ENCODE assay signal across 9 cellular contexts in the genomic region with DNA sequence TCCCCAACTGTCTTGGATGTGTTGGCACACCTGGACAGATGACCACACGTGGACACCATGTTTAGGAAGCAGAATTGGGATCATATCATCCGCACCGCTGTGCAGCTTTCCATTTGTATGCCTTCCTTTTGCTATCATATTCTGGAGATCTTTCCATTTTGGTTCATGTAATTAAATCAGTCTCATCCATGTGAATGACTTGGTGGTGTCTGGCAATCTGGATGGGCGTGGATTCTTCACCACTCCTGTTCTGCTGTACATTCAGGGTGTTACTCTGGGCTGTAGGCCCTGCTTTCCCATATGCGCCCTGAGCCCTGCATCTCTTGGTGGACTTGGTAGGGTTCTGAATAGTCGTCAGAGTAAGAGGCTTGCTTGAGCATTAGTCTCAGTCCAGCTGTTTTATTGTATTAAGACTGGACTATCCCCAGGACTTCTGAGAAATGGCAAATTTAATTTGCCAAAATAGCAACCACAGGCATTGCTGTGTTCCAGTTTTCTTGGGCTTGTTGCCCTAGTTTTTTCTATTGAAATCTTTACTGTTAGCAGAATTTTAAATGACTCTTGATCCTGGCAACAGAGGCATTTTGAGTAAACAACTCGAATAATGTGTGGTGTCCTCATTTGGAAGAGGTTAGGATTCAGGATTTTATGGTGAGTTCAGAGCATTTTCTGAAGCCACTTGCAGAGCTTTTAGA. TPM values are rescaled to one million over a fixed set of nuclear protein-coding genes. Genes with fewer than 3 reads are reported as not detected.
DNase-seq lines count a peak whose midpoint lies in the region; ATAC-seq and TF ChIP-seq lines count a peak whose summit lies in the region.
"Had no signal": no experiment of that assay in that cellular context is flagged by ENCODE, and none has a peak within 500 bp of the region (broad histone marks: within the 10 kb centered on the region; RNA-seq: fewer than 3 reads in every experiment).

No MANE protein-coding gene starts in this region.

- no peak for TF ChIP-seq CTCF in endodermal cell (conservative IDR thresholded peaks at IDR 0.05)

- DNase-seq in stimulated activated naive CD8-positive, alpha-beta T cell treated with anti-CD3 and anti-CD28 coated beads, Interleukin-15, Interleukin-2, amounts not matched to agents 100 U/mL and 50 U/mL, for 24 hours: no peak
- DNase-seq in endodermal cell (peak; percentile 31), NCI-H345 treated with DMSO at 0.1 percent for 48 hours (lab: John Stamatoyannopoulos, UW; ENCODE audit: unreplicated experiment) (no peak), mesendoderm (no peak)
- DNase-seq in activated CD4-positive, CD25-positive, alpha-beta regulatory T cell treated with anti-CD3 and anti-CD28 coated beads, Interleukin-2, amount 50 U/mL, for 72 hours: no peak
- DNase-seq: DMS79 treated with DMSO at 0.1 percent for 48 hours had no signal

- H3K9me3 Mint-ChIP-seq in stimulated activated naive CD8-positive, alpha-beta T cell treated with anti-CD3 and anti-CD28 coated beads, Interleukin-15, Interleukin-2, amounts not matched to agents 100 ng/mL and 50 ng/mL, for 24 hours: peaks cover 4% of the 10 kb centered on the region
- peaks cover 7% of the 10 kb centered on the region for H3K9me3 Mint-ChIP-seq in endodermal cell

- no peak overlapping the region for H3K18ac ChIP-seq in mesendoderm (ENCODE audit: low read length)

- peaks cover 4% of the 10 kb centered on the region for H3K9me3 ChIP-seq in endodermal cell (ENCODE audit: control insufficient read depth, low read length)
- H3K9me3 ChIP-seq in muscle layer of duodenum (ENCODE audit: control insufficient read depth in 1 of 2, low read length in 2 of 2): peaks cover 0 to 3% of the 10 kb centered on the region in 2 donors

- H3K4ac ChIP-seq in mesendoderm (ENCODE audit: low read depth, low read length): no peak overlapping the region

- peaks cover 34% of the 10 kb centered on the region for H3K79me1 ChIP-seq in mesendoderm (ENCODE audit: low read length)

- no peak overlapping the region for H4K8ac ChIP-seq in mesendoderm (ENCODE audit: low read depth, low read length)

- H3K4me3 Mint-ChIP-seq in stimulated activated naive CD8-positive, alpha-beta T cell treated with anti-CD3 and anti-CD28 coated beads, Interleukin-15, Interleukin-2, amounts not matched to agents 100 ng/mL and 50 ng/mL, for 24 hours: peak overlapping the region; percentile 30
- no peak overlapping the region for H3K4me3 Mint-ChIP-seq in endodermal cell

- no peak overlapping the region for H2AK5ac ChIP-seq in mesendoderm (ENCODE audit: low read length)

- H3K36me3 ChIP-seq in endodermal cell (ENCODE audit: control insufficient read depth, insufficient read depth, low read length) (peaks cover 9% of the 10 kb centered on the region), muscle layer of duodenum (ENCODE audit: control insufficient read depth in 1 of 2, insufficient read depth in 2 of 2, low read length in 2 of 2) (no peaks in the 10 kb centered on the region), mesendoderm (ENCODE audit: control insufficient read depth, insufficient read depth, low read length) (no peaks in the 10 kb centered on the region)

- H3K27ac ChIP-seq in endodermal cell (ENCODE audit: low read depth, low read length) (no peak overlapping the region), muscle layer of duodenum (ENCODE audit: low read length) (peak overlapping the region; percentile 67), mesendoderm (ENCODE audit: low read depth, low read length) (no peak overlapping the region)

- H3K4me3 ChIP-seq in endodermal cell (ENCODE audit: low read length) (no peak overlapping the region), muscle layer of duodenum (ENCODE audit: low read depth in 1 of 2, low read length in 2 of 2) (no peak overlapping the region), mesendoderm (ENCODE audit: low read length) (no peak overlapping the region)

- no peak overlapping the region for H2BK120ac ChIP-seq in mesendoderm (ENCODE audit: low read depth, low read length)

- H2BK15ac ChIP-seq in mesendoderm (replicated peaks; ENCODE audit: low read depth): no peak overlapping the region

- H3K27me3 ChIP-seq in endodermal cell (ENCODE audit: control insufficient read depth, insufficient read depth, low read length, poor library complexity, severe bottlenecking) (no peaks in the 10 kb centered on the region), muscle layer of duodenum (ENCODE audit: low read depth, low read length) (no peaks in the 10 kb centered on the region), mesendoderm (ENCODE audit: insufficient read depth, low read length, poor library complexity) (no peaks in the 10 kb centered on the region)

- no peak overlapping the region for H3K4me2 ChIP-seq in mesendoderm (ENCODE audit: low read length)

- H3K4me1 ChIP-seq in endodermal cell (ENCODE audit: control insufficient read depth, insufficient read depth, low read length): no peaks in the 10 kb centered on the region
- H3K4me1 ChIP-seq in muscle layer of duodenum (ENCODE audit: control insufficient read depth in 1 of 2, insufficient read depth in 2 of 2, low read length in 2 of 2): peaks cover 0 to 14% of the 10 kb centered on the region in 2 donors
- H3K4me1 ChIP-seq in mesendoderm (ENCODE audit: control insufficient read depth, low read depth, low read length): no peaks in the 10 kb centered on the region

- H3K27ac Mint-ChIP-seq in stimulated activated naive CD8-positive, alpha-beta T cell treated with anti-CD3 and anti-CD28 coated beads, Interleukin-15, Interleukin-2, amounts not matched to agents 100 ng/mL and 50 ng/mL, for 24 hours: peak overlapping the region; percentile 75
- H3K27ac Mint-ChIP-seq in endodermal cell: peak overlapping the region; percentile 61

- H3K4me1 Mint-ChIP-seq in stimulated activated naive CD8-positive, alpha-beta T cell treated with anti-CD3 and anti-CD28 coated beads, Interleukin-15, Interleukin-2, amounts not matched to agents 100 ng/mL and 50 ng/mL, for 24 hours (ENCODE audit: low read depth): peaks cover 82% of the 10 kb centered on the region
- H3K4me1 Mint-ChIP-seq in endodermal cell: peaks cover 5% of the 10 kb centered on the region

- no peak overlapping the region for H2BK5ac ChIP-seq in mesendoderm (ENCODE audit: low read length)

- peaks cover 34% of the 10 kb centered on the region for H3K36me3 Mint-ChIP-seq in stimulated activated naive CD8-positive, alpha-beta T cell treated with anti-CD3 and anti-CD28 coated beads, Interleukin-15, Interleukin-2, amounts not matched to agents 100 ng/mL and 50 ng/mL, for 24 hours (ENCODE audit: low read depth)
- peaks cover 12% of the 10 kb centered on the region for H3K36me3 Mint-ChIP-seq in endodermal cell (ENCODE audit: low read depth)

- ATAC-seq in stimulated activated naive CD8-positive, alpha-beta T cell treated with anti-CD3 and anti-CD28 coated beads, Interleukin-15, Interleukin-2, amounts not matched to agents 100 U/mL and 50 U/mL, for 24 hours: no peak
- no peak for ATAC-seq in HG02623 (IDR thresholded peaks at IDR 0.05; ENCODE audit: unreplicated experiment)

- H3K23ac ChIP-seq in mesendoderm (ENCODE audit: low read length): no peak overlapping the region

- 93 to 94% methylated on average over 7 of the region's 7 CpGs for WGBS in endodermal cell (ENCODE audit: insufficient coverage in 1 of 2, insufficient read length in 1 of 2), 2 experiments
- whole genome bisulfite sequencing in mesendoderm (ENCODE audit: extremely low coverage, insufficient coverage, low lambda C conversion rate): no CpG with 5 or more reads among the region's 7 CpGs

- H3K9ac ChIP-seq in endodermal cell (ENCODE audit: extremely low read depth, low read length, poor library complexity, severe bottlenecking) (no peak overlapping the region), mesendoderm (ENCODE audit: low read length) (no peak overlapping the region)

- H4K5ac ChIP-seq in mesendoderm (ENCODE audit: low read length): no peak overlapping the region

- H3K56ac ChIP-seq in mesendoderm (ENCODE audit: low read length): no peak overlapping the region

- peaks cover 66% of the 10 kb centered on the region for H3K79me2 ChIP-seq in mesendoderm (ENCODE audit: control insufficient read depth, insufficient read depth, low read length)

- no peaks in the 10 kb centered on the region for H3K27me3 Mint-ChIP-seq in stimulated activated naive CD8-positive, alpha-beta T cell treated with anti-CD3 and anti-CD28 coated beads, Interleukin-15, Interleukin-2, amounts not matched to agents 100 ng/mL and 50 ng/mL, for 24 hours
- no peaks in the 10 kb centered on the region for H3K27me3 Mint-ChIP-seq in endodermal cell (ENCODE audit: insufficient read depth)

RNA-seq across cellular contexts. Expression of a gene that starts 14.9 kb away (rescaled TPM):
- 10 to 100 TPM; 39.5 to 45.5 TPM for total RNA-seq in endodermal cell
- polyA plus RNA-seq in endodermal cell (2013, experiment 1 of 2): 23.8 TPM
- polyA plus RNA-seq in endodermal cell (2013, experiment 2 of 2): 20.0 TPM
- 24.9 TPM for polyA plus RNA-seq in mesendoderm (2013, experiment 1 of 2)
- polyA plus RNA-seq in mesendoderm (2013, experiment 2 of 2): 22.2 TPM

RNA-seq across cellular contexts. Expression of a gene that starts 29.8 kb away (rescaled TPM):
- total RNA-seq in endodermal cell: not detected
- not detected for polyA plus RNA-seq in endodermal cell (2013, experiment 1 of 2)
- polyA plus RNA-seq in endodermal cell (2013, experiment 2 of 2): not detected
- 0.06 TPM for polyA plus RNA-seq in mesendoderm (2013, experiment 1 of 2)
- not detected for polyA plus RNA-seq in mesendoderm (2013, experiment 2 of 2)
